ENCODE assay signal across 8 cellular contexts in the genomic region with DNA sequence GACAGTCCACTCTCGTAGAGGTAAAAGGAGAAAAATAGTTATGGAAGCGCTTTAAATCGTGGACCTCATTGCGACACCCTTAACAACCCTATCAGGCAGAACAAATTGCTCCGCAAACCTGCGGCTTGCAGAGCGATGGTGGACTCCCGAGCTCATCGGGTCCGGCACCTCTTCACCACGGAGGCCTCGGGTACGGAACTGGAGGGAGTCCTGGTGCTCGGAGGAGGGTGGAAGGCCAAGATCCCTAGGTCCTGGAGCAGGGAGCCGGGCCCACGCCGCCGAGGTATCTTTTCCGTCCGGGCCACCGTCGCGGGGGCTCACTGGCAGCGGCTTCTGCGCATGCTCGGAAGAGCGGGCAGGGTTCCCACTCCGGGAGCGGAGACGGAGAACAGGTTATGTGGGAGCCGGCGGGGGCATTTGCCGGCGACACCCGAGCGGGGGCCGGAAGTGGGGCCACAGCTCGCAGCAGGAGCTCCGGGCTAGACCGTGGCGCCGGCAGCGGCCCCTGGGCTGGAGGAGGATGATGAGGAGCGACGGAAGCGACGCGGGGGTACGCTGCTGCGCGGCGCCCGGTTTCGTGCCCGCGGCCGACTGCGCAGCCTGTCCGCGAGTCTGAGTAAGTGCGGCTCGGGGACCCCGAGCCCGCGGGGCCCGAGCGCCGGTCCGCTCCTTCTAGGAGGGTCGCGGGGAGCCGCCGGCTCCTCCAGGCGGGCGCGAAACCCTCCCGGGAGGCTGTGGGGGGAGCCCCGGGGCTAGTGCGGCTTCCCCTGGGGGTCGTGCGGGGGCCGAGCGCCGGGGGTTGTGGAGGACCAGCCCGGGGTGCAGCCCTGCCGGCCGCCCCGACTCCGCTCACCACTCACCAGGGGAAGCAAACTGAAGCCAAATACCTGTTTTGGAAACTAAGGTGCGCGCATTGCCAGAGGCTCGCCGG. TPM values are rescaled to one million over a fixed set of nuclear protein-coding genes. Genes with fewer than 3 reads are reported as not detected.
A peak's percentile ranks its signal among the peaks of the same experiment; 100 is the strongest.
DNase-seq lines count a peak whose midpoint lies in the region; ATAC-seq, FAIRE-seq and TF ChIP-seq lines count a peak whose summit lies in the region.

A gene (plus strand): TSS at position 349 of the 931 bp plus-strand sequence. CDS start 10,827 bp downstream, outside the sequence.

- H3K4me1 ChIP-seq in adrenal gland (replicated peaks in 1 of 2), result peaks cover 20 to 44% of the 10 kb centered on the region in 2 donors
- peaks cover 0 to 77% (median 63%) of the 10 kb centered on the region in 9 donors for H3K4me1 ChIP-seq in heart right ventricle

- H3K27me3 ChIP-seq in adrenal gland (no peaks in the 10 kb centered on the region), heart right ventricle (no peaks in the 10 kb centered on the region)

- WGBS in adrenal gland, 4 donors, result 0 to 1% (median 0%) methylated on average over 18 to 93 of the region's 93 CpGs
- WGBS in heart right ventricle, 2 donors, result 1% methylated on average over 78 to 93 of the region's 93 CpGs

- H3K9me3 ChIP-seq in adrenal gland (replicated peaks in 1 of 3) (no peaks in the 10 kb centered on the region), heart right ventricle (no peaks in the 10 kb centered on the region)

- peaks cover 3% of the 10 kb centered on the region for H3K36me3 Mint-ChIP-seq in type B pancreatic cell

- intact Hi-C loops in adrenal gland (cut with DNase I) (no loop called here), heart right ventricle (cut with DNase I) (no loop called here), posterior cingulate gyrus (cut with DNase I) (no loop called here)

- no peaks in the 10 kb centered on the region for H3K27me3 Mint-ChIP-seq in type B pancreatic cell

- H3K36me3 ChIP-seq in adrenal gland (replicated peaks in 1 of 2) (no peaks in the 10 kb centered on the region), heart right ventricle (no peaks in the 10 kb centered on the region)

- H3K27ac ChIP-seq in adrenal gland (peak within 1 kb of the TSS; percentile 75 to 91 (median 78)), heart right ventricle (peak within 1 kb of the TSS; percentile 42 to 95 (median 91))

- H3K4me1 Mint-ChIP-seq in type B pancreatic cell (ENCODE audit: unreplicated experiment), result peaks cover 34% of the 10 kb centered on the region

- DNase-seq in GM12891 (ENCODE audit: insufficient read length, low spot score) (peak; percentile 85), NCI-H1417 (lab: John Stamatoyannopoulos, UW) (peak; percentile 98 to 99 (median 99)), SW480 (ENCODE audit: low spot score) (peak; percentile 89), adrenal gland (peak; percentile 90 to 94 (median 91)), heart right ventricle (peak; percentile 91 to 93), posterior cingulate gyrus (peak; percentile 80 to 98 (median 86)), type B pancreatic cell (ENCODE audit: extremely low spot score, unreplicated experiment) (peak; percentile 94)

- H3K4me3 Mint-ChIP-seq in type B pancreatic cell, result peak within 1 kb of the TSS; percentile 94

- peak; percentile 92 for FAIRE-seq in GM12891 (lab: Jason Lieb, UNC)

- ATAC-seq in HG02763 (IDR thresholded peaks at IDR 0.05; ENCODE audit: unreplicated experiment) (peak; percentile 77), heart right ventricle (peak; percentile 87 to 96 (median 90))

- peak within 1 kb of the TSS; percentile 96 for H3K27ac Mint-ChIP-seq in type B pancreatic cell

- TF ChIP-seq CTCF in adrenal gland (IDR thresholded peaks at IDR 0.05) (peak in 1 of 6 experiments; percentile 13), heart right ventricle (IDR thresholded peaks at IDR 0.05) (peak in 2 of 9 donors; percentile 16 to 23), type B pancreatic cell (conservative IDR thresholded peaks at IDR 0.05) (peak; percentile 22)

- no peaks in the 10 kb centered on the region for H3K9me3 Mint-ChIP-seq in type B pancreatic cell

- H3K4me3 ChIP-seq in adrenal gland (peak within 1 kb of the TSS; percentile 83 to 90 (median 86)), heart right ventricle (peak within 1 kb of the TSS; percentile 87 to 98 (median 96))

- TF ChIP-seq POLR2A in GM12891 (IDR thresholded peaks at IDR 0.05; ENCODE audit: low read depth, low read length) (peak; percentile 70; the same call in 1 of the 2 replicates), adrenal gland (IDR thresholded peaks at IDR 0.05) (peak; percentile 57 to 66)

TF ChIP-seq in GM12891, 5 proteins besides CTCF, POLR2A, EP300 and RAD21:
- TF ChIP-seq TAF1 (IDR thresholded peaks at IDR 0.05; ENCODE audit: low read depth, low read length) (peak; percentile 55), PAX5 (IDR thresholded peaks at IDR 0.05; ENCODE audit: insufficient read depth, low read length, severe bottlenecking) (no peak), POLR2AphosphoS5 (IDR thresholded peaks at IDR 0.05; ENCODE audit: low read depth, low read length) (peak; percentile 70), POU2F2 (IDR thresholded peaks at IDR 0.05; ENCODE audit: low read depth, low read length) (peak; percentile 56; the same call in 1 of the 2 replicates), SPI1 (IDR thresholded peaks at IDR 0.05; ENCODE audit: low read depth, low read length) (no peak)

RNA-seq across cellular contexts. Expression of the gene that starts here (rescaled TPM):
- polyA plus RNA-seq in GM12891 (2012; ENCODE audit: low read depth, missing spikeins), result 4.0 TPM
- total RNA-seq in adrenal gland, result 10 to 100 TPM in 1 of 8 donors, 1 to 10 TPM in 7; 5.5 to 10.0 (median 8.3) TPM
- 1 to 10 TPM; 2.6 to 9.9 (median 3.2) TPM for polyA plus RNA-seq in adrenal gland
- 1 to 10 TPM; 3.3 to 5.9 (median 4.6) TPM for total RNA-seq in heart right ventricle
- 1 to 10 TPM; 3.1 to 3.7 TPM for polyA plus RNA-seq in heart right ventricle
- total RNA-seq in type B pancreatic cell (ENCODE audit: low replicate concordance), result 9.0 and 12.0 TPM in 2 replicates

Comparison
In these comparisons a context has a peak if more than half of its experiments do, and no peak if none do; other contexts are left out.
1. Peak in every context shown above with its lines: DNase-seq, ATAC-seq, H3K4me3 ChIP-seq and H3K27ac ChIP-seq.